Comparison of ENCODE assay signal across 9 cellular contexts in genomic region chr2:43251171-43251731, GRCh38. TPM values are rescaled to one million over a fixed set of nuclear protein-coding genes. Genes with fewer than 3 reads are reported as not detected.
DNase-seq lines count a peak whose midpoint lies in the region; ATAC-seq and TF ChIP-seq lines count a peak whose summit lies in the region.
"Had no signal": no experiment of that assay in that cellular context is flagged by ENCODE, and none has a peak within 500 bp of the region (broad histone marks: within the 10 kb centered on the region; RNA-seq: fewer than 3 reads in every experiment).

No MANE protein-coding gene starts in this region.

- H3K9ac ChIP-seq in mucosa of stomach (ENCODE audit: low read length) = peak overlapping the region; percentile 44

- DNase-seq in NCI-H2227 treated with DMSO at 0.1 percent for 48 hours (lab: John Stamatoyannopoulos, UW) (peak; percentile 6), NCI-H2227 (lab: John Stamatoyannopoulos, UW; ENCODE audit: unreplicated experiment) (no peak), epithelial cell of esophagus (ENCODE audit: low read depth) (peak; percentile 56), vagina (ENCODE audit: extremely low spot score in 2 of 2) (no peak), H7 (no peak)
- DNase-seq: 8988T had no signal

- peak overlapping the region; percentile 94 for H3K27ac ChIP-seq in vagina

- H3K27me3 ChIP-seq in mucosa of stomach (ENCODE audit: control insufficient read depth, insufficient read depth, low read length) (no peaks in the 10 kb centered on the region), vagina (no peaks in the 10 kb centered on the region), H7 (ENCODE audit: control insufficient read depth, insufficient read depth, low read length) (no peaks in the 10 kb centered on the region)

- no peaks in the 10 kb centered on the region for H3K9me3 ChIP-seq in mucosa of stomach (ENCODE audit: control insufficient read depth, low read length)
- no peaks in the 10 kb centered on the region for H3K9me3 ChIP-seq in vagina

- TF ChIP-seq POLR2A in vagina (IDR thresholded peaks at IDR 0.05) = no peak

- H3K4me1 ChIP-seq in mucosa of stomach (ENCODE audit: control insufficient read depth, insufficient read depth, low read length) = no peaks in the 10 kb centered on the region
- H3K4me1 ChIP-seq in vagina = peaks cover 32% of the 10 kb centered on the region

- TF ChIP-seq CTCF in epithelial cell of esophagus (IDR thresholded peaks at IDR 0.05; ENCODE audit: insufficient read depth, low read depth, low read length, missing control alignments) (no peak), vagina (IDR thresholded peaks at IDR 0.05) (no peak)

- ATAC-seq in GM19328 (IDR thresholded peaks at IDR 0.05; ENCODE audit: unreplicated experiment) = no peak
- no peak for ATAC-seq in GM18520 (IDR thresholded peaks at IDR 0.05; ENCODE audit: unreplicated experiment)

- H3K36me3 ChIP-seq in mucosa of stomach (ENCODE audit: control insufficient read depth, insufficient read depth, low read length) (no peaks in the 10 kb centered on the region), vagina (no peaks in the 10 kb centered on the region), H7 (replicated peaks; ENCODE audit: control insufficient read depth, insufficient read depth, low read length) (no peaks in the 10 kb centered on the region)

- intact Hi-C loops in vagina (cut with DNase I) = no loop called here

- H3K4me3 ChIP-seq in epithelial cell of esophagus (ENCODE audit: low read length) (no peak overlapping the region), mucosa of stomach (ENCODE audit: low read length) (no peak overlapping the region), vagina (no peak overlapping the region), H7 (ENCODE audit: insufficient read depth, low read depth, low read length) (no peak overlapping the region)

RNA-seq across cellular contexts. Expression of gene ZFP36L2, which starts 24.8 kb away (rescaled TPM):
- 206 TPM for total RNA-seq in vagina
- total RNA-seq in H7 (2014; rRNA removed; shearing (Covaris generic)) = 9.5 and 12.0 TPM in 2 replicates

Comparison
In these comparisons a context has a peak if more than half of its experiments do, and no peak if none do; other contexts are left out.
1. DNase-seq: peak in NCI-H2227 treated with DMSO at 0.1 percent for 48 hours (single experiment) and epithelial cell of esophagus (single experiment); none in NCI-H2227 (single experiment), vagina (0 of 2) and H7 (single experiment).
2. RNA of gene ZFP36L2, which starts 24.8 kb away (total RNA-seq): 206 TPM in vagina (single experiment); 9.5 to 12.0 TPM in H7; every median in the first group is over 10 times any median in the second.